1 cellular context compared by ENCODE assay signal in genomic region chr10:77637986-77638765, GRCh38.
TF ChIP-seq lines count a peak whose summit lies in the region.

No MANE protein-coding gene starts in this region.

TF ChIP-seq in WTC11, 78 proteins besides CTCF, POLR2A, EP300 and RAD21 (continued from another document):
- TF ChIP-seq ZNF281 (CRISPR knock-in tag; IDR thresholded peaks at IDR 0.05) (no peak), MLX (CRISPR knock-in tag; IDR thresholded peaks at IDR 0.05) (no peak), ZNF423 (CRISPR knock-in tag; IDR thresholded peaks at IDR 0.05) (no peak), MYBL2 (CRISPR knock-in tag; IDR thresholded peaks at IDR 0.05) (0 out of 2 replicates have a peak, but pooled peaks have one; percentile 42), ELF4 (CRISPR knock-in tag; IDR thresholded peaks at IDR 0.05; ENCODE audit: low read depth) (no peak), GRHL2 (CRISPR knock-in tag; IDR thresholded peaks at IDR 0.05; ENCODE audit: insufficient replicate concordance, severe bottlenecking) (no peak), JAZF1 (CRISPR knock-in tag; IDR thresholded peaks at IDR 0.05) (no peak), SOX15 (CRISPR knock-in tag; IDR thresholded peaks at IDR 0.05) (no peak), MXD4 (CRISPR knock-in tag; IDR thresholded peaks at IDR 0.05; ENCODE audit: borderline replicate concordance) (no peak), ZNF512 (CRISPR knock-in tag; IDR thresholded peaks at IDR 0.05; ENCODE audit: borderline replicate concordance) (no peak), ZSCAN18 (CRISPR knock-in tag; IDR thresholded peaks at IDR 0.05) (no peak), STAT6 (CRISPR knock-in tag; conservative IDR thresholded peaks at IDR 0.05; ENCODE audit: low read depth) (no peak), GTF2I (CRISPR knock-in tag; conservative IDR thresholded peaks at IDR 0.05) (no peak), NR2C2 (CRISPR knock-in tag; IDR thresholded peaks at IDR 0.05) (no peak), TCF7 (CRISPR knock-in tag; IDR thresholded peaks at IDR 0.05; ENCODE audit: low read depth) (0 out of 2 replicates have a peak, but pooled peaks have one; percentile 65), FOXP1 (CRISPR knock-in tag; IDR thresholded peaks at IDR 0.05; ENCODE audit: borderline replicate concordance) (peak; percentile 71), ERG (CRISPR knock-in tag; IDR thresholded peaks at IDR 0.05) (no peak), ZNF317 (CRISPR knock-in tag; IDR thresholded peaks at IDR 0.05; ENCODE audit: borderline replicate concordance, low read depth) (no peak), ZNF396 (CRISPR knock-in tag; IDR thresholded peaks at IDR 0.05; ENCODE audit: borderline replicate concordance) (no peak), TEAD4 (CRISPR knock-in tag; IDR thresholded peaks at IDR 0.05) (no peak), ATF6 (CRISPR knock-in tag; IDR thresholded peaks at IDR 0.05) (no peak), ZNF263 (CRISPR knock-in tag; IDR thresholded peaks at IDR 0.05; ENCODE audit: low read depth) (peak; percentile 87), GABPB1 (CRISPR knock-in tag; IDR thresholded peaks at IDR 0.05) (no peak), E2F5 (CRISPR knock-in tag; IDR thresholded peaks at IDR 0.05) (no peak), KAT7 (CRISPR knock-in tag; IDR thresholded peaks at IDR 0.05; ENCODE audit: borderline replicate concordance) (0 out of 2 replicates have a peak, but pooled peaks have one; percentile 16), ETV6 (CRISPR knock-in tag; IDR thresholded peaks at IDR 0.05) (0 out of 2 replicates have a peak, but pooled peaks have one; percentile 27), ATF2 (CRISPR knock-in tag; IDR thresholded peaks at IDR 0.05; ENCODE audit: borderline replicate concordance, low read depth) (no peak), JUN (CRISPR knock-in tag; IDR thresholded peaks at IDR 0.05) (no peak), TP53 (CRISPR knock-in tag; IDR thresholded peaks at IDR 0.05) (0 out of 2 replicates have a peak, but pooled peaks have one; percentile 24), MAX (CRISPR knock-in tag; IDR thresholded peaks at IDR 0.05) (no peak), RELA (CRISPR knock-in tag; IDR thresholded peaks at IDR 0.05; ENCODE audit: borderline replicate concordance) (no peak), SMAD4 (CRISPR knock-in tag; IDR thresholded peaks at IDR 0.05) (no peak), IRF1 (CRISPR knock-in tag; IDR thresholded peaks at IDR 0.05) (no peak), USF2 (CRISPR knock-in tag; IDR thresholded peaks at IDR 0.05) (no peak)
TF ChIP-seq in WTC11: peak in this region for 11.
